1 cellular context compared by ENCODE assay signal in the genomic region with DNA sequence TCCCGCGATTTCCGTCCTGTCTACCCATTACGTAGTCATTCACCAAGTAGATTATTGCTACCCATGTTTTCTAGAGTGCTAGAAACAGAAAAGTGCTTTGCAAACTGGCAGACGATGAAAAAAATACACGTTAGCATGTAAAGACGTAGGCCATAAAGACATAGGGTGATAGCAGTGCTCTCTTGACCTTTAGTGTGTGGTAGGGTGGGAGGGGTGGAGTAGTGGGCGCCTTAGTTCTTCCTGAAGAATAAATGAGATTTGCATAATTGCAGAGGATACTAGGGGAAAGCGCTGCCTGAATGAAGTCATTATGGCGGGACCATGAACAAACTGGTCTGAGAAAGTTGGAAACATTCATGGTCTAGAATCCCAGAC.
TF ChIP-seq lines count a peak whose summit lies in the region.

No MANE protein-coding gene starts in this region.

TF ChIP-seq in liver, 16 proteins besides CTCF, POLR2A, EP300 and RAD21 (continued from another document):
- TF ChIP-seq, protein P1, sequence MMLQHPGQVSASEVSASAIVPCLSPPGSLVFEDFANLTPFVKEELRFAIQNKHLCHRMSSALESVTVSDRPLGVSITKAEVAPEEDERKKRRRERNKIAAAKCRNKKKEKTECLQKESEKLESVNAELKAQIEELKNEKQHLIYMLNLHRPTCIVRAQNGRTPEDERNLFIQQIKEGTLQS (IDR thresholded peaks at IDR 0.05), result no peak
- TF ChIP-seq FOXA2 (IDR thresholded peaks at IDR 0.05) (no peak), GABPA (IDR thresholded peaks at IDR 0.05 in 1 of 2, conservative IDR thresholded peaks at IDR 0.05 in 1 of 2) (no peak), RXRA (IDR thresholded peaks at IDR 0.05) (no peak), HNF4A (conservative IDR thresholded peaks at IDR 0.05) (no peak), YY1 (IDR thresholded peaks at IDR 0.05) (no peak), SP1 (IDR thresholded peaks at IDR 0.05) (no peak), FOXA1 (IDR thresholded peaks at IDR 0.05) (no peak)
TF ChIP-seq in liver: peak in this region for 0.
